Comparison of ENCODE assay signal across 18 cellular contexts in the genomic region with DNA sequence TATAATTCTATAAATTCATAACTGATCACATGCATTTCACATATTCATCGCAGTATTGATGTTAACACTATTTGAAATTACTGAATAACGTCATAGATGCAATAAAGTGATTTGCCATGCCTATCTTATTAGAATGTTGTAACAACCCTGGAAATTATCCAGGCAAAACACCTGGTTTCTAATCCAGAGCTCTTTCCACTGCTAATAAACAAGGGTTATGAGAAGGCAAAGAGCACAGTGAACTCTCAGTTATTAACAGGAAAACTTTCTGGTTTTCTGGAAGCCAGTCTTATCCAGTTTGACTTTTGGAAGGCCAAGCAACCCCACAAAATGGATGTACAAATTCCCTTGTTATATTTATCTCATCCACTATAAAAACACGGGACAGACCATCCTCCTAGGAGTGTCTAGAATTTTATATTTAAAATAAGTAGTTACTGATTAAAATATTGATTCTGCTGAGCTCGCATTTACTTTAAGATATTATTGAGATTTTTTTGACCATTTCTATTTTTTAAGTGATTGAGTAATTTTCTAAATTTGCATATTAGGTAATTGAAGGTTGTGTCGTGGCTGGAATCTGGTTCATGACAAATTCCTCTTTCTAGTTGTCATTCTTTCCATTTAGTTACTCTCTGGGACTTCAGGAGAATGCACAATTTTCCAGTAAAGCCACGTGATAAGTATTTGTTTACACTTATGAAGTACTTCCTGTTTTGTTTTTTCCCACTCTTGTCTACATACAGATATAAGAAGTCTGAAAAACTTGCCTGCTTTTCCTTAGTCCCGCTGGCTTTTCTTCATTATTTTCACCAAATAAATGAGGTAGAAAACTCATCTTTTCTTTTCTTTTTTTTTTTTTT.
"Had no signal": no experiment of that assay in that cellular context is flagged by ENCODE, and none has a peak within 500 bp of the region (broad histone marks: within the 10 kb centered on the region; RNA-seq: fewer than 3 reads in every experiment).

No MANE protein-coding gene starts in this region.

- H3K4me1 ChIP-seq: left ventricle myocardium inferior, psoas muscle had no signal

- H3K36me3 Mint-ChIP-seq: activated CD4-positive, alpha-beta memory T cell treated with anti-CD3 and anti-CD28 coated beads for 36 hours; activated naive CD8-positive, alpha-beta T cell treated with anti-CD3 and anti-CD28 coated beads, Interleukin-2, amount 10 ng/mL, durations not matched to agents 7 days and 5 days; memory B cell; naive thymus-derived CD8-positive, alpha-beta T cell; T-cell; WTC11 had no signal

- H3K4me3 ChIP-seq: left ventricle myocardium inferior, mucosa of descending colon, psoas muscle had no signal

- H3K4me1 Mint-ChIP-seq: activated naive CD8-positive, alpha-beta T cell treated with anti-CD3 and anti-CD28 coated beads, Interleukin-2, amount 10 ng/mL, durations not matched to agents 7 days and 5 days; memory B cell; naive thymus-derived CD8-positive, alpha-beta T cell; T-cell; WTC11 had no signal

- DNase-seq: activated CD4-positive, alpha-beta memory T cell treated with anti-CD3 and anti-CD28 coated beads for 36 hours; activated CD4-positive, alpha-beta T cell treated with anti-CD3 and anti-CD28 coated beads for 4 hours; activated naive CD8-positive, alpha-beta T cell treated with anti-CD3 and anti-CD28 coated beads, Interleukin-2, amount 10 ng/mL, durations not matched to agents 7 days and 5 days; activated T-cell treated with anti-CD3 and anti-CD28 coated beads for 4 hours; amygdala; caudate nucleus; effector memory CD8-positive, alpha-beta T cell; head of caudate nucleus; left ventricle myocardium inferior; mucosa of descending colon; naive thymus-derived CD8-positive, alpha-beta T cell; psoas muscle; stimulated activated naive CD4-positive, alpha-beta T cell; T-cell had no signal

- ATAC-seq: effector memory CD8-positive, alpha-beta T cell; mucosa of descending colon; naive thymus-derived CD8-positive, alpha-beta T cell; psoas muscle; sciatic nerve; T-cell; WTC11 had no signal

- H3K27ac Mint-ChIP-seq: activated CD4-positive, alpha-beta memory T cell treated with anti-CD3 and anti-CD28 coated beads for 36 hours; activated naive CD8-positive, alpha-beta T cell treated with anti-CD3 and anti-CD28 coated beads, Interleukin-2, amount 10 ng/mL, durations not matched to agents 7 days and 5 days; effector memory CD8-positive, alpha-beta T cell; memory B cell; naive thymus-derived CD8-positive, alpha-beta T cell; T-cell; WTC11 had no signal

- H3K9me3 ChIP-seq: left ventricle myocardium inferior, mucosa of descending colon, psoas muscle had no signal

- H3K27ac ChIP-seq: epithelial cell of prostate, left ventricle myocardium inferior, psoas muscle had no signal

- H3K9me3 Mint-ChIP-seq: activated CD4-positive, alpha-beta memory T cell treated with anti-CD3 and anti-CD28 coated beads for 36 hours; activated naive CD8-positive, alpha-beta T cell treated with anti-CD3 and anti-CD28 coated beads, Interleukin-2, amount 10 ng/mL, durations not matched to agents 7 days and 5 days; effector memory CD8-positive, alpha-beta T cell; memory B cell; naive thymus-derived CD8-positive, alpha-beta T cell; T-cell; WTC11 had no signal

- H3K36me3 ChIP-seq: left ventricle myocardium inferior had no signal

- H3K4me3 Mint-ChIP-seq: activated CD4-positive, alpha-beta memory T cell treated with anti-CD3 and anti-CD28 coated beads for 36 hours; activated naive CD8-positive, alpha-beta T cell treated with anti-CD3 and anti-CD28 coated beads, Interleukin-2, amount 10 ng/mL, durations not matched to agents 7 days and 5 days; effector memory CD8-positive, alpha-beta T cell; memory B cell; naive thymus-derived CD8-positive, alpha-beta T cell; T-cell; WTC11 had no signal
